ENCODE assay signal across 13 cellular contexts in genomic region chr4:98470366-98470765, GRCh38.
"Had no signal": no experiment of that assay in that cellular context is flagged by ENCODE, and none has a peak within 500 bp of the region (broad histone marks: within the 10 kb centered on the region; RNA-seq: fewer than 3 reads in every experiment).

No MANE protein-coding gene starts in this region.

- H3K27me3 ChIP-seq: heart right ventricle had no signal

- H3K36me3 ChIP-seq: heart right ventricle had no signal

- DNase-seq: activated CD4-positive, alpha-beta T cell treated with anti-CD3 and anti-CD28 coated beads, Interleukin-2, amount 50 U/mL, for 48 hours; activated naive CD4-positive, alpha-beta T cell; activated naive CD8-positive, alpha-beta T cell treated with anti-CD3 and anti-CD28 coated beads, Interleukin-2, amount 10 ng/mL, durations not matched to agents 7 days and 5 days; cortex of kidney; heart right ventricle; nephron progenitor cell; nucleus accumbens; retina; stimulated activated CD4-positive, alpha-beta T cell treated with anti-CD3 and anti-CD28 coated beads, Interleukin-15, amount 100 ng/mL, for 24 hours; stimulated activated CD4-positive, alpha-beta T cell treated with anti-CD3 and anti-CD28 coated beads, Interleukin-2, amount 100 ng/mL, for 48 hours; stimulated activated naive CD8-positive, alpha-beta T cell treated with anti-CD3 and anti-CD28 coated beads, Interleukin-15, amount 100 ng/mL, for 72 hours had no signal

- ATAC-seq: activated T-helper 17 cell treated with anti-CD3 and anti-CD28 coated beads, Interleukin-2, amount 50 U/mL, for 72 hours; heart right ventricle; stimulated activated naive CD8-positive, alpha-beta T cell treated with anti-CD3 and anti-CD28 coated beads, Interleukin-15, amount 100 ng/mL, for 72 hours had no signal

- H3K9me3 ChIP-seq: heart right ventricle had no signal

- H3K4me3 ChIP-seq: heart right ventricle had no signal

- FAIRE-seq: TTC549 had no signal
